In genomic region chr5:74595143-74595915, GRCh38 we compare ENCODE assay signal across 11 cellular contexts. TPM values are rescaled to one million over a fixed set of nuclear protein-coding genes. Genes with fewer than 3 reads are reported as not detected.
DNase-seq lines count a peak whose midpoint lies in the region; ATAC-seq lines count a peak whose summit lies in the region.
"Had no signal": no experiment of that assay in that cellular context is flagged by ENCODE, and none has a peak within 500 bp of the region (broad histone marks: within the 10 kb centered on the region; RNA-seq: fewer than 3 reads in every experiment).

No MANE protein-coding gene starts in this region.

- H3K27ac ChIP-seq in SJSA1, result peak overlapping the region; percentile 28; the same call in 1 of the 2 replicates
- H3K27ac ChIP-seq: parathyroid adenoma had no signal

- H3K36me3 ChIP-seq in SJSA1, result no peaks in the 10 kb centered on the region

- peak; percentile 17 for DNase-seq in GM03348 (ENCODE audit: low spot score)
- DNase-seq in SJSA1 (ENCODE audit: low read depth in 1 of 2, low spot score in 2 of 2), result no peak
- peak; percentile 91 for DNase-seq in glomerular endothelial cell (ENCODE audit: extremely low read depth, low read depth, low spot score)
- peak; percentile 90 for DNase-seq in non-pigmented ciliary epithelial cell (ENCODE audit: low read depth)
- no peak for DNase-seq in G401 (ENCODE audit: low spot score)
- DNase-seq in MV-4-11 (lab: John Stamatoyannopoulos, UW), result no peak
- no peak for DNase-seq in amniotic stem cell (lab: John Stamatoyannopoulos, UW)
- DNase-seq: CD4-positive, alpha-beta memory T cell; cortex of kidney had no signal

- no peak for ATAC-seq in HG03354 (IDR thresholded peaks at IDR 0.05; ENCODE audit: poor library complexity, severe bottlenecking, unreplicated experiment)

- H3K4me3 ChIP-seq in SJSA1, result no peak overlapping the region

- H3K4me1 ChIP-seq in SJSA1 (replicated peaks), result peaks cover 12% of the 10 kb centered on the region
- H3K4me1 ChIP-seq: parathyroid adenoma had no signal

- H3K27me3 ChIP-seq in SJSA1 (replicated peaks), result no peaks in the 10 kb centered on the region

- in situ Hi-C loops in G401 (cut with HindIII; ENCODE audit: low sequenced_read_pairs), result no loop called here

- H3K9me3 ChIP-seq in SJSA1 (replicated peaks), result no peaks in the 10 kb centered on the region

RNA-seq across cellular contexts. Expression of gene ENC1, which starts 45.2 kb away (rescaled TPM):
- total RNA-seq in SJSA1 (2014; rRNA removed; shearing (Covaris generic)), result 31.3 and 34.0 TPM in 2 replicates
- total RNA-seq in glomerular endothelial cell, result 116 and 155 TPM in 2 replicates
- total RNA-seq in G401 (2014; rRNA removed; shearing (Covaris generic)), result 36.4 and 59.3 TPM in 2 replicates

Comparison
In these comparisons a context has a peak if more than half of its experiments do, and no peak if none do; other contexts are left out.
1. DNase-seq: peak in GM03348 (single experiment), glomerular endothelial cell (single experiment) and non-pigmented ciliary epithelial cell (single experiment); none in SJSA1 (0 of 2), G401 (single experiment), MV-4-11 (single experiment) and amniotic stem cell (single experiment).